In the genomic region with DNA sequence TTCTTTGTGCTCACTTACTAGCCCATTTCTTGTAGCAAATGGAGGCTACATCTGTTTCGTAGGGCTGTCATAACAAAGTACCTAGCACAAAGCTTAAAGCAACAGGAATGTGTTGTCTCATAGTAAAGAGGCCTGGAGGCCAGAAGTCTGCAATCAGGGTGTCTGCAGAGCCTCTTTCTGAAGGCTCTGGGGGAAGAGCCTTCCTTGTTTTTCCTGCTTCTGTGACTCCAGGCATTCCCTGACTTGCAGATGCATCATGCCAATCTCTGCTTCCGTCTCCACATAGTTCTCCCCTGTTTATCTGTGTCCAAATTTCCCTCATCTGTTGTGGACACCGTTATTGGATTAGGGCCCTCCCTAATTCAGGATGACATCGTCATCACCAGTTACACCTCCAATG, we compare ENCODE assay signal across 17 cellular contexts.
"Had no signal": no experiment of that assay in that cellular context is flagged by ENCODE, and none has a peak within 500 bp of the region (broad histone marks: within the 10 kb centered on the region; RNA-seq: fewer than 3 reads in every experiment).

No MANE protein-coding gene starts in this region.

- H3K9me3 Mint-ChIP-seq: effector memory CD8-positive, alpha-beta T cell; natural killer cell; stimulated activated naive B cell treated with anti-CD40 and anti-IgM and Interleukin-4, amounts not matched to agents 10 μg/mL and 1 μg/mL and 100 μg/mL, for 72 hours; stimulated activated naive CD8-positive, alpha-beta T cell treated with anti-CD3 and anti-CD28 coated beads, Interleukin-15, amount 100 ng/mL, for 72 hours had no signal

- H3K4me3 ChIP-seq: left ventricle myocardium inferior, lung, neural progenitor cell, ovary, right lobe of liver, upper lobe of left lung, uterus had no signal

- H3K27ac Mint-ChIP-seq: effector memory CD8-positive, alpha-beta T cell; natural killer cell; neural progenitor cell; stimulated activated naive B cell treated with anti-CD40 and anti-IgM and Interleukin-4, amounts not matched to agents 10 μg/mL and 1 μg/mL and 100 μg/mL, for 72 hours; stimulated activated naive CD8-positive, alpha-beta T cell treated with anti-CD3 and anti-CD28 coated beads, Interleukin-15, amount 100 ng/mL, for 72 hours had no signal

- H3K36me3 Mint-ChIP-seq: natural killer cell; stimulated activated naive B cell treated with anti-CD40 and anti-IgM and Interleukin-4, amounts not matched to agents 10 μg/mL and 1 μg/mL and 100 μg/mL, for 72 hours had no signal

- H3K4me3 Mint-ChIP-seq: effector memory CD8-positive, alpha-beta T cell; natural killer cell; neural progenitor cell; stimulated activated naive B cell treated with anti-CD40 and anti-IgM and Interleukin-4, amounts not matched to agents 10 μg/mL and 1 μg/mL and 100 μg/mL, for 72 hours; stimulated activated naive CD8-positive, alpha-beta T cell treated with anti-CD3 and anti-CD28 coated beads, Interleukin-15, amount 100 ng/mL, for 72 hours had no signal

- DNase-seq: effector memory CD8-positive, alpha-beta T cell; foreskin melanocyte; head of caudate nucleus; hippocampal formation; left ventricle myocardium inferior; natural killer cell; nucleus accumbens; ovary; right lobe of liver; stimulated activated CD4-positive, alpha-beta T cell treated with anti-CD3 and anti-CD28 coated beads, Interleukin-4, amount 100 ng/mL, for 1 hour; stimulated activated naive B cell treated with anti-CD40 and anti-IgM and Interleukin-4, amounts not matched to agents 10 μg/mL and 1 μg/mL and 100 μg/mL, for 72 hours; stimulated activated naive CD8-positive, alpha-beta T cell treated with anti-CD3 and anti-CD28 coated beads, Interleukin-15, amount 100 ng/mL, for 72 hours; upper lobe of left lung; uterus had no signal

- H3K4me1 ChIP-seq: left ventricle myocardium inferior, right lobe of liver, uterus had no signal

- H3K27ac ChIP-seq: left ventricle myocardium inferior, neural progenitor cell, ovary, right lobe of liver, uterus had no signal

- H3K9me3 ChIP-seq: left ventricle myocardium inferior, ovary, right lobe of liver, upper lobe of left lung, uterus had no signal

- H3K27me3 Mint-ChIP-seq: progenitor cell of endocrine pancreas had no signal

- H3K4me1 Mint-ChIP-seq: natural killer cell; stimulated activated naive B cell treated with anti-CD40 and anti-IgM and Interleukin-4, amounts not matched to agents 10 μg/mL and 1 μg/mL and 100 μg/mL, for 72 hours; stimulated activated naive CD8-positive, alpha-beta T cell treated with anti-CD3 and anti-CD28 coated beads, Interleukin-15, amount 100 ng/mL, for 72 hours had no signal

- H3K36me3 ChIP-seq: left ventricle myocardium inferior, neural progenitor cell, ovary, right lobe of liver, upper lobe of left lung, uterus had no signal

- H3K27me3 ChIP-seq: neural progenitor cell, ovary, right lobe of liver, upper lobe of left lung, uterus had no signal

- ATAC-seq: effector memory CD8-positive, alpha-beta T cell; natural killer cell; right lobe of liver; stimulated activated naive B cell treated with anti-CD40 and anti-IgM and Interleukin-4, amounts not matched to agents 10 μg/mL and 1 μg/mL and 100 μg/mL, for 72 hours; stimulated activated naive CD8-positive, alpha-beta T cell treated with anti-CD3 and anti-CD28 coated beads, Interleukin-15, amount 100 ng/mL, for 72 hours had no signal
